Comparison of ENCODE assay signal across 13 cellular contexts in genomic region chr7:76009672-76010600, GRCh38. TPM values are rescaled to one million over a fixed set of nuclear protein-coding genes. Genes with fewer than 3 reads are reported as not detected.
DNase-seq lines count a peak whose midpoint lies in the region; ATAC-seq and TF ChIP-seq lines count a peak whose summit lies in the region.
"Had no signal": no experiment of that assay in that cellular context is flagged by ENCODE, and none has a peak within 500 bp of the region (broad histone marks: within the 10 kb centered on the region; RNA-seq: fewer than 3 reads in every experiment).

No MANE protein-coding gene starts in this region.

- ATAC-seq in heart right ventricle (peak in 1 of 8 donors; percentile 22), upper lobe of right lung (peak; percentile 19), GM18861 (IDR thresholded peaks at IDR 0.05; ENCODE audit: unreplicated experiment) (no peak), HG02970 (IDR thresholded peaks at IDR 0.05; ENCODE audit: low FRiP score, unreplicated experiment) (no peak), HG03432 (IDR thresholded peaks at IDR 0.05; ENCODE audit: unreplicated experiment) (no peak)
- no peak for ATAC-seq in activated T-helper 17 cell treated with anti-CD3 and anti-CD28 coated beads, Interleukin-2, amount 50 U/mL, for 72 hours (replicated peaks)

- H3K9me3 Mint-ChIP-seq in activated T-helper 17 cell treated with anti-CD3 and anti-CD28 coated beads, Interleukin-2, amount 50 U/mL, for 72 hours, result no peaks in the 10 kb centered on the region

- no peaks in the 10 kb centered on the region for H3K9me3 ChIP-seq in heart right ventricle
- H3K9me3 ChIP-seq in upper lobe of right lung, result no peaks in the 10 kb centered on the region
- H3K9me3 ChIP-seq: adrenal gland, BE2C had no signal

- H3K4me3 ChIP-seq in heart right ventricle, result no peak overlapping the region
- no peak overlapping the region for H3K4me3 ChIP-seq in upper lobe of right lung
- H3K4me3 ChIP-seq: adrenal gland, skin epidermis had no signal

- H3K27me3 ChIP-seq in heart right ventricle (no peaks in the 10 kb centered on the region), upper lobe of right lung (no peaks in the 10 kb centered on the region)
- H3K27me3 ChIP-seq: adrenal gland, BE2C had no signal

- H3K4me1 Mint-ChIP-seq in activated T-helper 17 cell treated with anti-CD3 and anti-CD28 coated beads, Interleukin-2, amount 50 U/mL, for 72 hours, result peaks cover 31% of the 10 kb centered on the region

- H3K4me1 ChIP-seq in heart right ventricle, result peaks cover 0 to 38% (median 27%) of the 10 kb centered on the region in 9 donors
- peaks cover 28% of the 10 kb centered on the region for H3K4me1 ChIP-seq in upper lobe of right lung
- H3K4me1 ChIP-seq: BE2C had no signal

- H3K27me3 Mint-ChIP-seq in activated T-helper 17 cell treated with anti-CD3 and anti-CD28 coated beads, Interleukin-2, amount 50 U/mL, for 72 hours, result no peaks in the 10 kb centered on the region

- intact Hi-C loops in heart right ventricle (cut with DNase I), result loop anchor here in 1 of 10 donors (5.0 kb wide), 1 partner anchor 43 kb away; no protein-coding TSS in a partner anchor
- intact Hi-C loops in cardiac septum (cut with DNase I), result loop anchor here (5.0 kb wide), 1 partner anchor 48 kb away; no protein-coding TSS in a partner anchor
- intact Hi-C loops in upper lobe of right lung (cut with DNase I), result no loop called here

- peak overlapping the region in 6 of 10 donors; percentile 5 to 81 (median 66) for H3K27ac ChIP-seq in heart right ventricle
- H3K27ac ChIP-seq in upper lobe of right lung, result peak overlapping the region; percentile 53

- H3K36me3 ChIP-seq in heart right ventricle, result peaks cover 0 to 28% (median 0%) of the 10 kb centered on the region in 9 donors
- H3K36me3 ChIP-seq in upper lobe of right lung, result peaks cover 4% of the 10 kb centered on the region
- H3K36me3 ChIP-seq: BE2C had no signal

- peaks cover 54% of the 10 kb centered on the region for H3K36me3 Mint-ChIP-seq in activated T-helper 17 cell treated with anti-CD3 and anti-CD28 coated beads, Interleukin-2, amount 50 U/mL, for 72 hours (ENCODE audit: low read depth)

- DNase-seq in heart right ventricle, result no peak
- no peak for DNase-seq in cardiac septum (ENCODE audit: low spot score)
- peak; percentile 92 for DNase-seq in myocyte (ENCODE audit: low read depth)
- no peak for DNase-seq in upper lobe of right lung
- DNase-seq: adrenal gland, BE2C, NCI-H146, NCI-H526 had no signal

- H3K27ac Mint-ChIP-seq in activated T-helper 17 cell treated with anti-CD3 and anti-CD28 coated beads, Interleukin-2, amount 50 U/mL, for 72 hours, result peak overlapping the region; percentile 86

- peak overlapping the region; percentile 43 for H3K4me3 Mint-ChIP-seq in activated T-helper 17 cell treated with anti-CD3 and anti-CD28 coated beads, Interleukin-2, amount 50 U/mL, for 72 hours

- TF ChIP-seq CTCF in heart right ventricle (IDR thresholded peaks at IDR 0.05) (no peak), upper lobe of right lung (IDR thresholded peaks at IDR 0.05) (no peak)

- WGBS in heart right ventricle, 2 donors, result 73 to 83% methylated on average over 11 of the region's 11 CpGs

RNA-seq across cellular contexts. Expression of gene TMEM120A, which starts 15.5 kb away (rescaled TPM):
- total RNA-seq in heart right ventricle, result 100 to 1,000 TPM; 132 to 192 (median 149) TPM
- 100 to 1,000 TPM; 179 to 220 TPM for polyA plus RNA-seq in heart right ventricle
- 138 TPM for total RNA-seq in cardiac septum
- 10 to 100 TPM; 30.5 to 51.7 TPM for total RNA-seq in activated T-helper 17 cell treated with anti-CD3 and anti-CD28 coated beads, Interleukin-2, amount 50 U/mL, for 72 hours
- total RNA-seq in myocyte, result 110 and 115 TPM in 2 replicates
- polyA plus RNA-seq in myocyte (2012), result 116 TPM
- 43.9 TPM for total RNA-seq in upper lobe of right lung

RNA-seq across cellular contexts. Expression of gene STYXL1, which starts 37.9 kb away (rescaled TPM):
- total RNA-seq in heart right ventricle (10 to 100 TPM; 11.0 to 30.0 (median 16.9) TPM), cardiac septum (16.1 TPM), myocyte (49.8 and 51.7 TPM in 2 replicates), upper lobe of right lung (20.9 TPM)
- polyA plus RNA-seq in heart right ventricle, result 10 to 100 TPM; 41.5 to 53.9 TPM
- 10 to 100 TPM; 31.0 to 31.1 TPM for total RNA-seq in activated T-helper 17 cell treated with anti-CD3 and anti-CD28 coated beads, Interleukin-2, amount 50 U/mL, for 72 hours
- 52.0 TPM for polyA plus RNA-seq in myocyte (2012)

RNA-seq across cellular contexts. Expression of gene MDH2, which starts 38.0 kb away (rescaled TPM):
- total RNA-seq in heart right ventricle, result 100 to 1,000 TPM; 383 to 686 (median 453) TPM
- polyA plus RNA-seq in heart right ventricle, result 100 to 1,000 TPM in 1 of 2 donors, 10 to 100 TPM in 1; 66.1 to 252 TPM
- 376 TPM for total RNA-seq in cardiac septum
- total RNA-seq in activated T-helper 17 cell treated with anti-CD3 and anti-CD28 coated beads, Interleukin-2, amount 50 U/mL, for 72 hours, result 100 to 1,000 TPM; 155 to 231 TPM
- total RNA-seq in myocyte, result 116 and 130 TPM in 2 replicates
- polyA plus RNA-seq in myocyte (2012), result 222 TPM
- 106 TPM for total RNA-seq in upper lobe of right lung
